In genomic region chr22:35229865-35230264, GRCh38 we compare ENCODE assay signal across 19 cellular contexts. TPM values are rescaled to one million over a fixed set of nuclear protein-coding genes. Genes with fewer than 3 reads are reported as not detected.
DNase-seq lines count a peak whose midpoint lies in the region; ATAC-seq and TF ChIP-seq lines count a peak whose summit lies in the region.
"Had no signal": no experiment of that assay in that cellular context is flagged by ENCODE, and none has a peak within 500 bp of the region (broad histone marks: within the 10 kb centered on the region; RNA-seq: fewer than 3 reads in every experiment).

No MANE protein-coding gene starts in this region.

- BruUV-seq in PC-3 (replicated peaks; lab: Mats Ljungman, UMichigan): no TSS peak

- H3K36me3 Mint-ChIP-seq in endodermal cell (ENCODE audit: low read depth): no peaks in the 10 kb centered on the region

- ATAC-seq in PC-3: no peak
- no peak for ATAC-seq in GM18868 (IDR thresholded peaks at IDR 0.05; ENCODE audit: unreplicated experiment)
- ATAC-seq in HG03521 (IDR thresholded peaks at IDR 0.05; ENCODE audit: unreplicated experiment): no peak
- ATAC-seq: Panc1, Right ventricle myocardium inferior had no signal

- no peak overlapping the region for H3K27ac Mint-ChIP-seq in endodermal cell

- no peak overlapping the region for H2AFZ ChIP-seq in MM.1S (ENCODE audit: low read length)
- H2AFZ ChIP-seq in PC-3 (ENCODE audit: low read length): no peak overlapping the region

- POLR2A ChIA-PET in PC-3 (lab: Charles Lee; ENCODE audit: unreplicated experiment): no interaction called here

- H3K36me3 ChIP-seq in MM.1S (replicated peaks; ENCODE audit: insufficient read depth, low read length): no peaks in the 10 kb centered on the region
- H3K36me3 ChIP-seq in PC-3 (ENCODE audit: low read depth, low read length): no peaks in the 10 kb centered on the region
- H3K36me3 ChIP-seq in endodermal cell (ENCODE audit: control insufficient read depth, insufficient read depth, low read length): no peaks in the 10 kb centered on the region
- H3K36me3 ChIP-seq: HAP-1 had no signal

- H3K27me3 ChIP-seq in MM.1S (replicated peaks; ENCODE audit: insufficient read depth, low read length) (no peaks in the 10 kb centered on the region), PC-3 (ENCODE audit: low read length) (no peaks in the 10 kb centered on the region), endodermal cell (ENCODE audit: control insufficient read depth, insufficient read depth, low read length, poor library complexity, severe bottlenecking) (peaks cover 16% of the 10 kb centered on the region)

- H3K4me2 ChIP-seq in MM.1S (ENCODE audit: low read depth, low read length) (peak overlapping the region; percentile 93), PC-3 (ENCODE audit: low read length) (peak overlapping the region; percentile 70)

- CTCF ChIA-PET in PC-3 (lab: Charles Lee): interaction anchor here (0.5 to 0.6 kb wide), 2 partner anchors 73 to 76 kb away, joined by 4 to 6 read pairs; no protein-coding TSS in a partner anchor

- H3K9ac ChIP-seq in MM.1S (ENCODE audit: low read length) (peak overlapping the region; percentile 70; the same call in 1 of the 2 replicates), PC-3 (ENCODE audit: low read length) (no peak overlapping the region), endodermal cell (ENCODE audit: extremely low read depth, low read length, poor library complexity, severe bottlenecking) (no peak overlapping the region)

- H3K27ac ChIP-seq in MM.1S (ENCODE audit: low read length): no peak overlapping the region
- H3K27ac ChIP-seq in PC-3 (ENCODE audit: low read length): no peak overlapping the region
- H3K27ac ChIP-seq in endodermal cell (ENCODE audit: low read depth, low read length): no peak overlapping the region

- TF ChIP-seq CTCF in GM12865 (IDR thresholded peaks at IDR 0.05; ENCODE audit: insufficient read depth, low read depth, low read length, missing control alignments): no peak
- 0 out of 2 replicates have a peak, but pooled peaks have one; percentile 5 for TF ChIP-seq CTCF in MM.1S (IDR thresholded peaks at IDR 0.05; ENCODE audit: low read length)
- no peak for TF ChIP-seq CTCF in PC-3 (conservative IDR thresholded peaks at IDR 0.05; ENCODE audit: low read depth, low read length)
- TF ChIP-seq CTCF in endodermal cell (conservative IDR thresholded peaks at IDR 0.05): no peak

- no peak overlapping the region for H3K4me3 Mint-ChIP-seq in endodermal cell

- H3K4me1 Mint-ChIP-seq in endodermal cell: peaks cover 26% of the 10 kb centered on the region

- peak overlapping the region; percentile 58 for H3K4me3 ChIP-seq in GM12865 (ENCODE audit: low read depth, low read length)
- H3K4me3 ChIP-seq in MM.1S (ENCODE audit: low read length): peak overlapping the region; percentile 88
- H3K4me3 ChIP-seq in PC-3 (ENCODE audit: low read length): peak overlapping the region; percentile 57; the same call in 1 of the 2 replicates
- H3K4me3 ChIP-seq in endodermal cell (ENCODE audit: low read length): no peak overlapping the region
- H3K4me3 ChIP-seq: HAP-1 had no signal

- WGBS in endodermal cell (ENCODE audit: insufficient coverage in 1 of 2, insufficient read length in 1 of 2), 2 experiments: 88 to 89% methylated on average over 2 to 7 of the region's 7 CpGs

- H3K9me3 Mint-ChIP-seq in endodermal cell: peaks cover 3% of the 10 kb centered on the region

- intact Hi-C loops in PC-3 (cut with micrococcal nuclease): loop anchor here (5.0 kb wide), 1 partner anchor 73 kb away; no protein-coding TSS in a partner anchor

- peaks cover 59% of the 10 kb centered on the region for H3K79me2 ChIP-seq in MM.1S (ENCODE audit: low read length)
- H3K79me2 ChIP-seq in PC-3 (ENCODE audit: low read length): no peaks in the 10 kb centered on the region

- H3K9me2 ChIP-seq in MM.1S (replicated peaks; ENCODE audit: insufficient read depth, low read length): no peaks in the 10 kb centered on the region
- H3K9me2 ChIP-seq in PC-3 (replicated peaks; ENCODE audit: low read length): no peaks in the 10 kb centered on the region

- peaks cover 6% of the 10 kb centered on the region for H3F3A ChIP-seq in MM.1S (ENCODE audit: insufficient read depth, low read length)
- no peaks in the 10 kb centered on the region for H3F3A ChIP-seq in PC-3 (ENCODE audit: low read length, unreplicated experiment)

- H4K20me1 ChIP-seq in MM.1S (ENCODE audit: insufficient read depth, low read length) (no peaks in the 10 kb centered on the region), PC-3 (ENCODE audit: low read length) (no peaks in the 10 kb centered on the region)

- peaks cover 28% of the 10 kb centered on the region for H3K4me1 ChIP-seq in MM.1S (ENCODE audit: low read length)
- H3K4me1 ChIP-seq in PC-3 (ENCODE audit: insufficient read depth, low read length): 0 out of 2 replicates have a peak, but pooled peaks cover 5% of the 10 kb centered on the region
- no peaks in the 10 kb centered on the region for H3K4me1 ChIP-seq in endodermal cell (ENCODE audit: control insufficient read depth, insufficient read depth, low read length)
- H3K4me1 ChIP-seq: HAP-1 had no signal

- DNase-seq in GM12865 (ENCODE audit: low read depth) (peak; percentile 12), MM.1S (no peak), PC-3 (no peak), endodermal cell (peak; percentile 30)
- no peak for DNase-seq in effector CD4-positive, alpha-beta T cell
- DNase-seq: C1 segment of cervical spinal cord; DND-41; GDM1; KBM-7; NCI-H1048; NCI-H2081 treated with DMSO at 0.1 percent for 48 hours; NCI-H510A; NK-92 treated with Interleukin-12 subunit alpha and Interleukin-12 subunit beta, amount 100 ng/mL, for 24 hours; T-helper 1 cell had no signal

- H3K9me3 ChIP-seq in MM.1S (replicated peaks; ENCODE audit: insufficient read depth, low read length) (no peaks in the 10 kb centered on the region), PC-3 (ENCODE audit: low read length) (no peaks in the 10 kb centered on the region), endodermal cell (ENCODE audit: control insufficient read depth, low read length) (no peaks in the 10 kb centered on the region)
- H3K9me3 ChIP-seq: HAP-1 had no signal

- peaks cover 4% of the 10 kb centered on the region for H3K27me3 Mint-ChIP-seq in endodermal cell (ENCODE audit: insufficient read depth)

RNA-seq across cellular contexts. Expression of gene HMGXB4, which starts 27.4 kb away (rescaled TPM):
- 12.9 and 18.1 TPM in 2 replicates for total RNA-seq in PC-3 (2014; rRNA removed)
- 10 to 100 TPM; 36.2 to 58.9 TPM for total RNA-seq in endodermal cell
- polyA plus RNA-seq in endodermal cell (2013, experiment 1 of 2): 49.8 TPM
- 50.5 TPM for polyA plus RNA-seq in endodermal cell (2013, experiment 2 of 2)

Comparison
In these comparisons a context has a peak if more than half of its experiments do, and no peak if none do; other contexts are left out.
1. DNase-seq: peak in GM12865 (single experiment) and endodermal cell (single experiment); none in MM.1S (single experiment), PC-3 (single experiment) and effector CD4-positive, alpha-beta T cell (single experiment).